ENCODE assay signal across 20 cellular contexts in genomic region chr12:48768736-48769135, GRCh38. TPM values are rescaled to one million over a fixed set of nuclear protein-coding genes. Genes with fewer than 3 reads are reported as not detected.
DNase-seq lines count a peak whose midpoint lies in the region; ATAC-seq and TF ChIP-seq lines count a peak whose summit lies in the region.
"Had no signal": no experiment of that assay in that cellular context is flagged by ENCODE, and none has a peak within 500 bp of the region (broad histone marks: within the 10 kb centered on the region; RNA-seq: fewer than 3 reads in every experiment).

No MANE protein-coding gene starts in this region.

- H3K4me1 ChIP-seq in GM23338 (ENCODE audit: insufficient read depth) (peaks cover 7% of the 10 kb centered on the region), HUES48 (ENCODE audit: control insufficient read depth, insufficient read depth, low read length) (peaks cover 14% of the 10 kb centered on the region; the same call in 1 of the 2 replicates), neural progenitor cell (peaks cover 17% of the 10 kb centered on the region)
- H3K4me1 ChIP-seq: A549 had no signal

- peak overlapping the region; percentile 48; the same call in 1 of the 2 replicates for H3K4me2 ChIP-seq in GM23338
- peak overlapping the region; percentile 42 for H3K4me2 ChIP-seq in neural progenitor cell
- H3K4me2 ChIP-seq: A549, PC-9 had no signal

- H3K9me2 ChIP-seq in GM23338 (ENCODE audit: insufficient read depth) = no peaks in the 10 kb centered on the region

- H3K36me3 Mint-ChIP-seq in GM23338 (ENCODE audit: low read depth) (peaks cover 23% of the 10 kb centered on the region; the same call in 2 of the 3 replicates), chondrocyte (ENCODE audit: low read depth) (peaks cover 45% of the 10 kb centered on the region), neural progenitor cell (peaks cover 42% of the 10 kb centered on the region)
- H3K36me3 Mint-ChIP-seq: CD4-positive, alpha-beta memory T cell had no signal

- TF ChIP-seq CTCF in GM23338 (conservative IDR thresholded peaks at IDR 0.05; ENCODE audit: low read depth in 2 of 2) = no peak
- no peak for TF ChIP-seq CTCF in chondrocyte (IDR thresholded peaks at IDR 0.05)
- no peak for TF ChIP-seq CTCF in neural progenitor cell (IDR thresholded peaks at IDR 0.05)

- H3K4me3 Mint-ChIP-seq in GM23338 (no peak overlapping the region), chondrocyte (ENCODE audit: unreplicated experiment) (no peak overlapping the region), neural progenitor cell (no peak overlapping the region)
- H3K4me3 Mint-ChIP-seq: CD4-positive, alpha-beta memory T cell had no signal

- H3K4me1 Mint-ChIP-seq in GM23338 = peaks cover 23% of the 10 kb centered on the region
- H3K4me1 Mint-ChIP-seq in chondrocyte (ENCODE audit: low read depth) = peaks cover 24% of the 10 kb centered on the region
- peaks cover 18% of the 10 kb centered on the region for H3K4me1 Mint-ChIP-seq in neural progenitor cell

- H3F3A ChIP-seq in GM23338 (replicated peaks; ENCODE audit: low read depth) = no peaks in the 10 kb centered on the region
- H3F3A ChIP-seq in neural progenitor cell (ENCODE audit: low read depth) = peaks cover 17% of the 10 kb centered on the region

- H3K9me3 ChIP-seq in HUES48 (ENCODE audit: control insufficient read depth, insufficient read depth, low read length) (no peaks in the 10 kb centered on the region), neural progenitor cell (ENCODE audit: low read depth) (no peaks in the 10 kb centered on the region)
- H3K9me3 ChIP-seq: A549; BLaER1 treated with 17β-estradiol and CSF1 and Interleukin-3, amounts not matched to agents 10 nM and 100 nM; MG63 had no signal

- no peaks in the 10 kb centered on the region for H3K36me3 ChIP-seq in GM23338 (ENCODE audit: insufficient read depth)
- peaks cover 51% of the 10 kb centered on the region for H3K36me3 ChIP-seq in HUES48 (ENCODE audit: control insufficient read depth, insufficient read depth, low read length)
- no peaks in the 10 kb centered on the region for H3K36me3 ChIP-seq in neural progenitor cell

- H3K9me3 Mint-ChIP-seq in GM23338 (no peaks in the 10 kb centered on the region), chondrocyte (ENCODE audit: low read depth) (no peaks in the 10 kb centered on the region), neural progenitor cell (no peaks in the 10 kb centered on the region)
- H3K9me3 Mint-ChIP-seq: CD4-positive, alpha-beta memory T cell had no signal

- peak overlapping the region; percentile 80 for H3K27ac Mint-ChIP-seq in GM23338
- no peak overlapping the region for H3K27ac Mint-ChIP-seq in chondrocyte (ENCODE audit: unreplicated experiment)
- H3K27ac Mint-ChIP-seq in neural progenitor cell = peak overlapping the region; percentile 78
- H3K27ac Mint-ChIP-seq: CD4-positive, alpha-beta memory T cell had no signal

- no peak overlapping the region for H3K4me3 ChIP-seq in GM23338
- H3K4me3 ChIP-seq in HUES48 (ENCODE audit: low read depth, low read length) = no peak overlapping the region
- H3K4me3 ChIP-seq in neural progenitor cell = no peak overlapping the region
- H3K4me3 ChIP-seq: A549; BLaER1 treated with 17β-estradiol and CSF1 and Interleukin-3, amounts not matched to agents 10 nM and 100 nM; MG63; PC-9 had no signal

- H3K9ac ChIP-seq in HUES48 (ENCODE audit: low read depth, low read length) (no peak overlapping the region), neural progenitor cell (no peak overlapping the region)
- H3K9ac ChIP-seq: BLaER1 treated with 17β-estradiol and CSF1 and Interleukin-3, amounts not matched to agents 10 nM and 100 nM had no signal

- H3K27me3 ChIP-seq in GM23338 (ENCODE audit: insufficient read depth) (no peaks in the 10 kb centered on the region), HUES48 (ENCODE audit: control insufficient read depth, insufficient read depth, low read length) (no peaks in the 10 kb centered on the region), neural progenitor cell (no peaks in the 10 kb centered on the region)
- H3K27me3 ChIP-seq: BLaER1 treated with 17β-estradiol and CSF1 and Interleukin-3, amounts not matched to agents 10 nM and 100 nM; MG63 had no signal

- H4K20me1 ChIP-seq in GM23338 (replicated peaks; ENCODE audit: insufficient read depth) (no peaks in the 10 kb centered on the region), neural progenitor cell (ENCODE audit: low read depth) (peaks cover 19% of the 10 kb centered on the region)
- H4K20me1 ChIP-seq: BLaER1 treated with 17β-estradiol and CSF1 and Interleukin-3, amounts not matched to agents 10 nM and 100 nM had no signal

- no peak for DNase-seq in GM23338 (ENCODE audit: low spot score)
- peak; percentile 71 for DNase-seq in chondrocyte (ENCODE audit: low spot score)
- DNase-seq in neural progenitor cell (ENCODE audit: low spot score) = no peak
- no peak for DNase-seq in activated CD4-positive, CD25-positive, alpha-beta regulatory T cell treated with anti-CD3 and anti-CD28 coated beads, Interleukin-2, amount 50 U/mL, for 72 hours
- no peak for DNase-seq in T1000 (lab: John Stamatoyannopoulos, UW)
- DNase-seq: AML-193; CD4-positive, alpha-beta memory T cell; COR-L47; KBM-7; MG63; NCI-H2029; NCI-H446; NCI-H524 treated with DMSO at 0.1 percent for 48 hours; NCI-H774; PC-9; SHP77 had no signal

- no peaks in the 10 kb centered on the region for H3K79me2 ChIP-seq in GM23338 (replicated peaks; ENCODE audit: insufficient read depth)
- H3K79me2 ChIP-seq in neural progenitor cell (ENCODE audit: low read depth) = no peaks in the 10 kb centered on the region

- H2AFZ ChIP-seq in GM23338 (no peak overlapping the region), neural progenitor cell (replicated peaks) (no peak overlapping the region)
- H2AFZ ChIP-seq: PC-9 had no signal

- peak; percentile 22; the same call in 1 of the 3 replicates for ATAC-seq in GM23338
- ATAC-seq in GM21717 (IDR thresholded peaks at IDR 0.05; ENCODE audit: unreplicated experiment) = no peak
- ATAC-seq: A549 had no signal

- H3K27ac ChIP-seq in GM23338 (ENCODE audit: low read depth) (no peak overlapping the region), HUES48 (ENCODE audit: low read depth, low read length) (peak overlapping the region; percentile 69), neural progenitor cell (no peak overlapping the region)
- H3K27ac ChIP-seq: A549, PC-9 had no signal

- peaks cover 8% of the 10 kb centered on the region for H3K27me3 Mint-ChIP-seq in GM23338 (ENCODE audit: insufficient read depth, low read depth, poor library complexity)
- H3K27me3 Mint-ChIP-seq in chondrocyte (ENCODE audit: low read depth) = no peaks in the 10 kb centered on the region
- peaks cover 13% of the 10 kb centered on the region for H3K27me3 Mint-ChIP-seq in neural progenitor cell (ENCODE audit: insufficient read depth, low read depth)

TF ChIP-seq in GM23338, 12 proteins besides CTCF, POLR2A, EP300 and RAD21 (continues in another document):
- no peak for TF ChIP-seq REST (IDR thresholded peaks at IDR 0.05; ENCODE audit: unreplicated experiment)

RNA-seq across cellular contexts. Expression of gene ADCY6, which starts 20.2 kb away (rescaled TPM):
- 11.8 and 16.5 TPM in 2 replicates for total RNA-seq in GM23338 (2014; rRNA removed; shearing (Covaris generic))
- 1.0 and 1.3 TPM in 2 replicates for polyA plus RNA-seq in GM23338 (2016; fragmentation: Nextera tagmentation; extraction: Ambion mirVana)
- 54.9 to 57.6 TPM (median 57.2 TPM) in 3 replicates for total RNA-seq in chondrocyte
- 22.4 and 42.4 TPM in 2 replicates for total RNA-seq in neural progenitor cell (ENCODE audit: low replicate concordance)
- total RNA-seq: CD4-positive, alpha-beta memory T cell had no signal
- polyA plus RNA-seq: CD4-positive, alpha-beta memory T cell had no signal

RNA-seq across cellular contexts. Expression of gene CACNB3, which starts 49.6 kb away (rescaled TPM):
- total RNA-seq in GM23338 (2014; rRNA removed; shearing (Covaris generic)) = 3.4 and 4.1 TPM in 2 replicates
- polyA plus RNA-seq in GM23338 (2016; fragmentation: Nextera tagmentation; extraction: Ambion mirVana) = 6.2 and 6.3 TPM in 2 replicates
- 57.5 to 72.6 TPM (median 69.5 TPM) in 3 replicates for total RNA-seq in chondrocyte
- 25.0 and 31.3 TPM in 2 replicates for total RNA-seq in neural progenitor cell (ENCODE audit: low replicate concordance)

RNA-seq across cellular contexts. Expression of gene CCNT1, which starts 52.2 kb away (rescaled TPM):
- 28.7 and 33.6 TPM in 2 replicates for total RNA-seq in GM23338 (2014; rRNA removed; shearing (Covaris generic))
- 9.3 and 12.8 TPM in 2 replicates for polyA plus RNA-seq in GM23338 (2016; fragmentation: Nextera tagmentation; extraction: Ambion mirVana)
- total RNA-seq in chondrocyte (26.4 to 34.9 TPM (median 28.9 TPM) in 3 replicates), neural progenitor cell (ENCODE audit: low replicate concordance) (43.1 and 64.2 TPM in 2 replicates)
